ENCODE assay signal across 1 cellular context in genomic region chr22:49972163-49973017, GRCh38.
TF ChIP-seq lines count a peak whose summit lies in the region.

No MANE protein-coding gene starts in this region.

TF ChIP-seq in HepG2, 621 proteins besides CTCF, POLR2A, EP300 and RAD21:
- TF ChIP-seq ZNF646 (CRISPR knock-in tag; IDR thresholded peaks at IDR 0.05) (peak; percentile 94; the same call in 1 of the 2 replicates), JUND (CRISPR knock-in tag; IDR thresholded peaks at IDR 0.05) (no peak), DBP (CRISPR knock-in tag; IDR thresholded peaks at IDR 0.05; ENCODE audit: not compliant biosample characterization) (no peak), AHR (CRISPR knock-in tag; IDR thresholded peaks at IDR 0.05) (no peak), ZNF670 (CRISPR knock-in tag; IDR thresholded peaks at IDR 0.05; ENCODE audit: borderline replicate concordance) (no peak), POLR2AphosphoS2 (IDR thresholded peaks at IDR 0.05; ENCODE audit: low read depth, low read length) (0 out of 2 replicates have a peak, but pooled peaks have one; percentile 28), HNRNPH1 (optimal IDR thresholded peaks at IDR 0.05; ENCODE audit: low read depth, low read length) (no peak), GTF2F1 (IDR thresholded peaks at IDR 0.05; ENCODE audit: low read length) (no peak), ATF7 (IDR thresholded peaks at IDR 0.05) (0 out of 2 replicates have a peak, but pooled peaks have one; percentile 1), ATF7 (CRISPR knock-in tag; IDR thresholded peaks at IDR 0.05) (no peak), MNT (IDR thresholded peaks at IDR 0.05) (no peak), BCLAF1 (IDR thresholded peaks at IDR 0.05) (no peak), FOXA1 (IDR thresholded peaks at IDR 0.05) (peak; percentile 21; the same call in 1 of the 2 replicates), FOXA1 (CRISPR knock-in tag; IDR thresholded peaks at IDR 0.05) (no peak)
TF ChIP-seq in HepG2: peak in this region for 4.
